Comparison of ENCODE assay signal across 18 cellular contexts in the genomic region with DNA sequence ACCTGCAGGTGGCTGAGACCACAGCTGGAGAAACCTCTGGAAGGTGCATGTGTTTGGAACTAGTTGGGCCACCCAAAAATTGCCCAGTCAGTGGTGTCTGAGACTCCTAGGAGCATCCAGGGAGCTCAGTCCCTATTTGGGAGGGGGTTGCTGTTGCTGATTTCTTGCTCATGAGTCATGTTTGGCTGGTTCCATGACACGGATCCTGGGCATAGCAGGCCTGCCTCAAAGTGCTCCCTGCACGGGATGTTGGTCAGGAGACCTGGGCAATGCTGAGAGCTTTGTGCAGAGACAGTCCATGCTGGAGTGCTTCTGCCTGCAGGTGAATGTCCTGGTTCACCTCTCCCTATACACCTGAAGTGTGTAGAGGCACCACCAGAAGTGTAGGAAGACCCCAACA.
"Had no signal": no experiment of that assay in that cellular context is flagged by ENCODE, and none has a peak within 500 bp of the region (broad histone marks: within the 10 kb centered on the region; RNA-seq: fewer than 3 reads in every experiment).

No MANE protein-coding gene starts in this region.

- H3K36me3 Mint-ChIP-seq: activated CD8-positive, alpha-beta memory T cell treated with anti-CD3 and anti-CD28 coated beads, Interleukin-2, amount 10 ng/mL, durations not matched to agents 7 days and 5 days; activated naive CD4-positive, alpha-beta T cell treated with anti-CD3 and anti-CD28 coated beads, Interleukin-2, amount 50 U/mL, for 24 hours had no signal

- H3K27ac ChIP-seq: breast epithelium, neural progenitor cell had no signal

- H3K36me3 ChIP-seq: breast epithelium, neural progenitor cell had no signal

- ATAC-seq: activated CD8-positive, alpha-beta memory T cell treated with anti-CD3 and anti-CD28 coated beads, Interleukin-2, amount 10 ng/mL, durations not matched to agents 7 days and 5 days had no signal

- H3K27me3 ChIP-seq: breast epithelium, neural progenitor cell had no signal

- DNase-seq: activated CD4-positive, alpha-beta T cell treated with anti-CD3 and anti-CD28 coated beads, Interleukin-2, amount 50 U/mL, for 48 hours; activated CD4-positive, CD25-positive, alpha-beta regulatory T cell treated with anti-CD3 and anti-CD28 coated beads, Interleukin-2, amount 50 U/mL, for 72 hours; activated CD8-positive, alpha-beta memory T cell treated with anti-CD3 and anti-CD28 coated beads, Interleukin-2, amount 10 ng/mL, durations not matched to agents 7 days and 5 days; activated effector memory CD4-positive, alpha-beta T cell treated with Interleukin-2 at 50 U/mL for 16 hours; activated T-cell treated with anti-CD3 and anti-CD28 coated beads, Interleukin-2, amount 50 U/mL, for 24 hours; amygdala; foreskin melanocyte; midbrain; posterior cingulate gyrus; stimulated activated CD4-positive, alpha-beta T cell treated with anti-CD3 and anti-CD28 coated beads, Interleukin-2, amount 100 ng/mL, for 24 hours; stimulated activated naive CD4-positive, alpha-beta T cell had no signal

- H3K27me3 Mint-ChIP-seq: activated CD8-positive, alpha-beta memory T cell treated with anti-CD3 and anti-CD28 coated beads, Interleukin-2, amount 10 ng/mL, durations not matched to agents 7 days and 5 days; activated naive CD4-positive, alpha-beta T cell treated with anti-CD3 and anti-CD28 coated beads, Interleukin-2, amount 50 U/mL, for 24 hours; activated T-cell treated with anti-CD3 and anti-CD28 coated beads, Interleukin-2, amount 50 U/mL, for 24 hours had no signal

- H3K27ac Mint-ChIP-seq: activated CD8-positive, alpha-beta memory T cell treated with anti-CD3 and anti-CD28 coated beads, Interleukin-2, amount 10 ng/mL, durations not matched to agents 7 days and 5 days; activated naive CD4-positive, alpha-beta T cell treated with anti-CD3 and anti-CD28 coated beads, Interleukin-2, amount 50 U/mL, for 24 hours; activated T-cell treated with anti-CD3 and anti-CD28 coated beads, Interleukin-2, amount 50 U/mL, for 24 hours; neural progenitor cell; T-helper 2 cell treated with Interferon-gamma antibody and Interleukin-4, amounts not matched to agents 5 μg/mL and 100 μg/mL, for 36 hours; type B pancreatic cell had no signal

- H3K4me2 ChIP-seq: neural progenitor cell had no signal

- H3K4me3 ChIP-seq: breast epithelium, neural progenitor cell had no signal

- FAIRE-seq: colon, kidney had no signal

- H3K9ac ChIP-seq: neural progenitor cell had no signal

- H2AFZ ChIP-seq: neural progenitor cell had no signal

- H3K4me1 ChIP-seq: breast epithelium had no signal

- H3K4me3 Mint-ChIP-seq: activated CD8-positive, alpha-beta memory T cell treated with anti-CD3 and anti-CD28 coated beads, Interleukin-2, amount 10 ng/mL, durations not matched to agents 7 days and 5 days; activated naive CD4-positive, alpha-beta T cell treated with anti-CD3 and anti-CD28 coated beads, Interleukin-2, amount 50 U/mL, for 24 hours; activated T-cell treated with anti-CD3 and anti-CD28 coated beads, Interleukin-2, amount 50 U/mL, for 24 hours; neural progenitor cell; T-helper 2 cell treated with Interferon-gamma antibody and Interleukin-4, amounts not matched to agents 5 μg/mL and 100 μg/mL, for 36 hours; type B pancreatic cell had no signal

- H3K4me1 Mint-ChIP-seq: activated CD8-positive, alpha-beta memory T cell treated with anti-CD3 and anti-CD28 coated beads, Interleukin-2, amount 10 ng/mL, durations not matched to agents 7 days and 5 days; activated naive CD4-positive, alpha-beta T cell treated with anti-CD3 and anti-CD28 coated beads, Interleukin-2, amount 50 U/mL, for 24 hours had no signal
